1 cellular context compared by ENCODE assay signal in the genomic region with DNA sequence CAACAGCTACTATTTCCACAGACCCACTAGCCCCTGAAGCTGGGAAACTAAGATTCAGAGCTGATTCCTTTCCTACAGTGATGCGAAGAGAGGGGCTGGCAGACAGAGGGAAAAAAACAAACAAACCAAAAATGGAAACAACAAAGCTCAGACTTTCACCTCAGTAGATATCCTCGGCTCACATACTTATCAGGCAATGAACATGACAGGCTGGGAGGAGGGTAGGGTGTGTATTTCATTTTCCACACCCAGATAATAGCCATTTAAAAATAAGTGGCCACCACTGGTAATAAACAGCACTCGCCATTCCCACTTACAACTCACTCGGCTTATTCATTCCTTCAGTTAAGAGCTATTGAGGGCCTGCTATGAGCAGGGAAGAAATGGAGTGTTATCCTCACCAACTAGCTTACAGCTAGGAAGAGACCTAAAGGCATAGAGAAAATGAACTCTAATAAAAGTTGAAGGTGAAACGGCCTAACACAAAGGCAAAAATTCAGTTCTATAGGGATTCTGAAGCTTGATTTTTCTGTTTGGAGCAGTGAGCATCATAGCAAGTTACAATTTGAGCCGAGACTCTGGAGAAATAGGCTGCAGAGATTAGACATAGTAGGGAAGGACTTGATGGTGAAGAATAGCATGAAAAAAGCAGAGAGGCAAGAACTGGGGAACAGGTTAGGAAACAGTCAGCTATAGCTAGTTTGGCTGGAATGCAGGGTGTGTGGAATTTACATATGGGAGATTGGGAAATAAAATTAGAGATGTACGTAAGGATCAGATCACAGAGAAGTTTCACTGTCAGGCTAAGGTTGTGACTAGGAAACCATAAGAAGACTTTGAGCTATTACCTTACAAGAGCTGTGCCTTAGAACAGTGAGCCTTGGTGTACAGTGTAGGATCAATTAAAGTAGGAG.
TF ChIP-seq lines count a peak whose summit lies in the region.

No MANE protein-coding gene starts in this region.

TF ChIP-seq in HepG2, 621 proteins besides CTCF, POLR2A, EP300 and RAD21 (continued from another document and continues in another):
- TF ChIP-seq, protein P1, sequence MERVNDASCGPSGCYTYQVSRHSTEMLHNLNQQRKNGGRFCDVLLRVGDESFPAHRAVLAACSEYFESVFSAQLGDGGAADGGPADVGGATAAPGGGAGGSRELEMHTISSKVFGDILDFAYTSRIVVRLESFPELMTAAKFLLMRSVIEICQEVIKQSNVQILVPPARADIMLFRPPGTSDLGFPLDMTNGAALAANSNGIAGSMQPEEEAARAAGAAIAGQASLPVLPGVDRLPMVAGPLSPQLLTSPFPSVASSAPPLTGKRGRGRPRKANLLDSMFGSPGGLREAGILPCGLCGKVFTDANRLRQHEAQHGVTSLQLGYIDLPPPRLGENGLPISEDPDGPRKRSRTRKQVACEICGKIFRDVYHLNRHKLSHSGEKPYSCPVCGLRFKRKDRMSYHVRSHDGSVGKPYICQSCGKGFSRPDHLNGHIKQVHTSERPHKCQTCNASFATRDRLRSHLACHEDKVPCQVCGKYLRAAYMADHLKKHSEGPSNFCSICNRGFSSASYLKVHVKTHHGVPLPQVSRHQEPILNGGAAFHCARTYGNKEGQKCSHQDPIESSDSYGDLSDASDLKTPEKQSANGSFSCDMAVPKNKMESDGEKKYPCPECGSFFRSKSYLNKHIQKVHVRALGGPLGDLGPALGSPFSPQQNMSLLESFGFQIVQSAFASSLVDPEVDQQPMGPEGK (CRISPR knock-in tag; IDR thresholded peaks at IDR 0.05) = peak; percentile 47
- TF ChIP-seq ZMYM4 (CRISPR knock-in tag; IDR thresholded peaks at IDR 0.05) = peak; percentile 49; the same call in 1 of the 2 replicates
- TF ChIP-seq FOXA1 (IDR thresholded peaks at IDR 0.05) = no peak
- 0 out of 2 replicates have a peak, but pooled peaks have one; percentile 17 for TF ChIP-seq FOXA1 (CRISPR knock-in tag; IDR thresholded peaks at IDR 0.05)
- no peak for TF ChIP-seq ZNF615 (CRISPR knock-in tag; IDR thresholded peaks at IDR 0.05; ENCODE audit: borderline replicate concordance)
- TF ChIP-seq NCOA5 (CRISPR knock-in tag; IDR thresholded peaks at IDR 0.05) = no peak
- no peak for TF ChIP-seq EED (CRISPR knock-in tag; IDR thresholded peaks at IDR 0.05)
- no peak for TF ChIP-seq HNRNPUL1 (IDR thresholded peaks at IDR 0.05; ENCODE audit: low read depth, low read length)
- no peak for TF ChIP-seq ZNF460 (CRISPR knock-in tag; IDR thresholded peaks at IDR 0.05; ENCODE audit: borderline replicate concordance)
- TF ChIP-seq TBX2 (CRISPR knock-in tag; IDR thresholded peaks at IDR 0.05; ENCODE audit: borderline replicate concordance) = peak; percentile 52; the same call in 1 of the 2 replicates
- TF ChIP-seq FOXK1 (CRISPR knock-in tag; IDR thresholded peaks at IDR 0.05; ENCODE audit: borderline replicate concordance, low read depth) = no peak; the same call in 1 of the 2 replicates
- no peak; the same call in 1 of the 2 replicates for TF ChIP-seq ZBTB20 (CRISPR knock-in tag; IDR thresholded peaks at IDR 0.05; ENCODE audit: borderline replicate concordance, low read depth)
- TF ChIP-seq POGZ (CRISPR knock-in tag; IDR thresholded peaks at IDR 0.05) = peak; percentile 8; the same call in 1 of the 2 replicates
- TF ChIP-seq HDAC6 (IDR thresholded peaks at IDR 0.05; ENCODE audit: low read depth, low read length) = no peak
- no peak for TF ChIP-seq ATRX (CRISPR knock-in tag; IDR thresholded peaks at IDR 0.05; ENCODE audit: borderline replicate concordance)
- TF ChIP-seq U2AF2 (IDR thresholded peaks at IDR 0.05; ENCODE audit: low read depth, low read length) = no peak
- no peak for TF ChIP-seq ZMYM3 (CRISPR knock-in tag; IDR thresholded peaks at IDR 0.05)
- no peak for TF ChIP-seq ZNF678 (CRISPR knock-in tag; IDR thresholded peaks at IDR 0.05)
- TF ChIP-seq, protein P2, sequence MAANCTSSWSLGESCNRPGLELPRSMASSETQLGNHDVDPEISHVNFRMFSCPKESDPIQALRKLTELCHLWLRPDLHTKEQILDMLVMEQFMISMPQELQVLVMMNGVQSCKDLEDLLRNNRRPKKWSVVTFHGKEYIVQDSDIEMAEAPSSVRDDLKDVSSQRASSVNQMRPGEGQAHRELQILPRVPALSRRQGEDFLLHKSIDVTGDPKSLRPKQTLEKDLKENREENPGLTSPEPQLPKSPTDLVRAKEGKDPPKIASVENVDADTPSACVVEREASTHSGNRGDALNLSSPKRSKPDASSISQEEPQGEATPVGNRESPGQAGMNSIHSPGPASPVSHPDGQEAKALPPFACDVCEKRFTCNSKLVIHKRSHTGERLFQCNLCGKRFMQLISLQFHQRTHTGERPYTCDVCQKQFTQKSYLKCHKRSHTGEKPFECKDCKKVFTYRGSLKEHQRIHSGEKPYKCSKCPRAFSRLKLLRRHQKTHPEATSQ (CRISPR knock-in tag; IDR thresholded peaks at IDR 0.05; ENCODE audit: borderline replicate concordance) = no peak; the same call in 1 of the 2 replicates
- TF ChIP-seq, protein P3, sequence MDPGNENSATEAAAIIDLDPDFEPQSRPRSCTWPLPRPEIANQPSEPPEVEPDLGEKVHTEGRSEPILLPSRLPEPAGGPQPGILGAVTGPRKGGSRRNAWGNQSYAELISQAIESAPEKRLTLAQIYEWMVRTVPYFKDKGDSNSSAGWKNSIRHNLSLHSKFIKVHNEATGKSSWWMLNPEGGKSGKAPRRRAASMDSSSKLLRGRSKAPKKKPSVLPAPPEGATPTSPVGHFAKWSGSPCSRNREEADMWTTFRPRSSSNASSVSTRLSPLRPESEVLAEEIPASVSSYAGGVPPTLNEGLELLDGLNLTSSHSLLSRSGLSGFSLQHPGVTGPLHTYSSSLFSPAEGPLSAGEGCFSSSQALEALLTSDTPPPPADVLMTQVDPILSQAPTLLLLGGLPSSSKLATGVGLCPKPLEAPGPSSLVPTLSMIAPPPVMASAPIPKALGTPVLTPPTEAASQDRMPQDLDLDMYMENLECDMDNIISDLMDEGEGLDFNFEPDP (CRISPR knock-in tag; conservative IDR thresholded peaks at IDR 0.05) = 0 out of 2 replicates have a peak, but pooled peaks have one; percentile 82
- TF ChIP-seq GLI4 (CRISPR knock-in tag; IDR thresholded peaks at IDR 0.05; ENCODE audit: borderline replicate concordance) = no peak
- TF ChIP-seq LCORL (IDR thresholded peaks at IDR 0.05) = 0 out of 2 replicates have a peak, but pooled peaks have one; percentile 15
- TF ChIP-seq LCORL (CRISPR knock-in tag; IDR thresholded peaks at IDR 0.05) = peak; percentile 12; the same call in 1 of the 2 replicates
- TF ChIP-seq ZNF501 (CRISPR knock-in tag; IDR thresholded peaks at IDR 0.05) = no peak
- no peak for TF ChIP-seq ATM (IDR thresholded peaks at IDR 0.05; ENCODE audit: borderline replicate concordance)
- TF ChIP-seq KAT7 (CRISPR knock-in tag; IDR thresholded peaks at IDR 0.05; ENCODE audit: borderline replicate concordance) = peak; percentile 3; the same call in 1 of the 2 replicates
- TF ChIP-seq ZEB1 (IDR thresholded peaks at IDR 0.05; ENCODE audit: insufficient replicate concordance, low read depth) = peak; percentile 56
- TF ChIP-seq ZNF292 (CRISPR knock-in tag; IDR thresholded peaks at IDR 0.05; ENCODE audit: borderline replicate concordance, low read depth) = 0 out of 2 replicates have a peak, but pooled peaks have one; percentile 27
- TF ChIP-seq IKZF4 (CRISPR knock-in tag; IDR thresholded peaks at IDR 0.05; ENCODE audit: borderline replicate concordance, low read depth, not compliant biosample characterization) = no peak
- peak; percentile 43; the same call in 1 of the 2 replicates for TF ChIP-seq ZNF747 (CRISPR knock-in tag; IDR thresholded peaks at IDR 0.05; ENCODE audit: borderline replicate concordance)
- peak; percentile 57 for TF ChIP-seq XRCC5 (optimal IDR thresholded peaks at IDR 0.05; ENCODE audit: low read length)
- no peak for TF ChIP-seq MIER3 (CRISPR knock-in tag; IDR thresholded peaks at IDR 0.05; ENCODE audit: borderline replicate concordance)
- no peak for TF ChIP-seq ZSCAN20 (CRISPR knock-in tag; IDR thresholded peaks at IDR 0.05; ENCODE audit: borderline replicate concordance)
- TF ChIP-seq, protein P4, sequence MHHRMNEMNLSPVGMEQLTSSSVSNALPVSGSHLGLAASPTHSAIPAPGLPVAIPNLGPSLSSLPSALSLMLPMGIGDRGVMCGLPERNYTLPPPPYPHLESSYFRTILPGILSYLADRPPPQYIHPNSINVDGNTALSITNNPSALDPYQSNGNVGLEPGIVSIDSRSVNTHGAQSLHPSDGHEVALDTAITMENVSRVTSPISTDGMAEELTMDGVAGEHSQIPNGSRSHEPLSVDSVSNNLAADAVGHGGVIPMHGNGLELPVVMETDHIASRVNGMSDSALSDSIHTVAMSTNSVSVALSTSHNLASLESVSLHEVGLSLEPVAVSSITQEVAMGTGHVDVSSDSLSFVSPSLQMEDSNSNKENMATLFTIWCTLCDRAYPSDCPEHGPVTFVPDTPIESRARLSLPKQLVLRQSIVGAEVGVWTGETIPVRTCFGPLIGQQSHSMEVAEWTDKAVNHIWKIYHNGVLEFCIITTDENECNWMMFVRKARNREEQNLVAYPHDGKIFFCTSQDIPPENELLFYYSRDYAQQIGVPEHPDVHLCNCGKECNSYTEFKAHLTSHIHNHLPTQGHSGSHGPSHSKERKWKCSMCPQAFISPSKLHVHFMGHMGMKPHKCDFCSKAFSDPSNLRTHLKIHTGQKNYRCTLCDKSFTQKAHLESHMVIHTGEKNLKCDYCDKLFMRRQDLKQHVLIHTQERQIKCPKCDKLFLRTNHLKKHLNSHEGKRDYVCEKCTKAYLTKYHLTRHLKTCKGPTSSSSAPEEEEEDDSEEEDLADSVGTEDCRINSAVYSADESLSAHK (CRISPR knock-in tag; IDR thresholded peaks at IDR 0.05; ENCODE audit: borderline replicate concordance) = no peak
- TF ChIP-seq MIER2 (CRISPR knock-in tag; IDR thresholded peaks at IDR 0.05) = no peak; the same call in 1 of the 2 replicates
- TF ChIP-seq, protein P5, sequence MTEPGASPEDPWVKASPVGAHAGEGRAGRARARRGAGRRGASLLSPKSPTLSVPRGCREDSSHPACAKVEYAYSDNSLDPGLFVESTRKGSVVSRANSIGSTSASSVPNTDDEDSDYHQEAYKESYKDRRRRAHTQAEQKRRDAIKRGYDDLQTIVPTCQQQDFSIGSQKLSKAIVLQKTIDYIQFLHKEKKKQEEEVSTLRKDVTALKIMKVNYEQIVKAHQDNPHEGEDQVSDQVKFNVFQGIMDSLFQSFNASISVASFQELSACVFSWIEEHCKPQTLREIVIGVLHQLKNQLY (CRISPR knock-in tag; IDR thresholded peaks at IDR 0.05) = peak; percentile 45; the same call in 1 of the 2 replicates
- TF ChIP-seq MEF2D (CRISPR knock-in tag; IDR thresholded peaks at IDR 0.05) = peak; percentile 91; the same call in 1 of the 2 replicates
- no peak for TF ChIP-seq SMC3 (IDR thresholded peaks at IDR 0.05; ENCODE audit: low read length)
- TF ChIP-seq KLF12 (CRISPR knock-in tag; IDR thresholded peaks at IDR 0.05; ENCODE audit: borderline replicate concordance) = no peak
- TF ChIP-seq ESRRA (CRISPR knock-in tag; IDR thresholded peaks at IDR 0.05; ENCODE audit: low read depth) = no peak
- TF ChIP-seq POLR2G (IDR thresholded peaks at IDR 0.05; ENCODE audit: low read depth, low read length) = peak; percentile 77; the same call in 1 of the 2 replicates
- peak; percentile 46 for TF ChIP-seq PPARG (CRISPR knock-in tag; conservative IDR thresholded peaks at IDR 0.05)
- TF ChIP-seq, protein P6, sequence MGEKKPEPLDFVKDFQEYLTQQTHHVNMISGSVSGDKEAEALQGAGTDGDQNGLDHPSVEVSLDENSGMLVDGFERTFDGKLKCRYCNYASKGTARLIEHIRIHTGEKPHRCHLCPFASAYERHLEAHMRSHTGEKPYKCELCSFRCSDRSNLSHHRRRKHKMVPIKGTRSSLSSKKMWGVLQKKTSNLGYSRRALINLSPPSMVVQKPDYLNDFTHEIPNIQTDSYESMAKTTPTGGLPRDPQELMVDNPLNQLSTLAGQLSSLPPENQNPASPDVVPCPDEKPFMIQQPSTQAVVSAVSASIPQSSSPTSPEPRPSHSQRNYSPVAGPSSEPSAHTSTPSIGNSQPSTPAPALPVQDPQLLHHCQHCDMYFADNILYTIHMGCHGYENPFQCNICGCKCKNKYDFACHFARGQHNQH (CRISPR knock-in tag; IDR thresholded peaks at IDR 0.05) = 0 out of 2 replicates have a peak, but pooled peaks have one; percentile 28
- no peak for TF ChIP-seq SMAD3 (CRISPR knock-in tag; IDR thresholded peaks at IDR 0.05)
- TF ChIP-seq, protein P7, sequence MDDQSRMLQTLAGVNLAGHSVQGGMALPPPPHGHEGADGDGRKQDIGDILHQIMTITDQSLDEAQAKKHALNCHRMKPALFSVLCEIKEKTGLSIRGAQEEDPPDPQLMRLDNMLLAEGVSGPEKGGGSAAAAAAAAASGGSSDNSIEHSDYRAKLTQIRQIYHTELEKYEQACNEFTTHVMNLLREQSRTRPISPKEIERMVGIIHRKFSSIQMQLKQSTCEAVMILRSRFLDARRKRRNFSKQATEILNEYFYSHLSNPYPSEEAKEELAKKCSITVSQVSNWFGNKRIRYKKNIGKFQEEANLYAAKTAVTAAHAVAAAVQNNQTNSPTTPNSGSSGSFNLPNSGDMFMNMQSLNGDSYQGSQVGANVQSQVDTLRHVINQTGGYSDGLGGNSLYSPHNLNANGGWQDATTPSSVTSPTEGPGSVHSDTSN (CRISPR knock-in tag; IDR thresholded peaks at IDR 0.05; ENCODE audit: borderline replicate concordance) = no peak
- no peak for TF ChIP-seq ARHGAP35 (CRISPR knock-in tag; IDR thresholded peaks at IDR 0.05; ENCODE audit: borderline replicate concordance)
- TF ChIP-seq RARG (CRISPR knock-in tag; IDR thresholded peaks at IDR 0.05; ENCODE audit: low read depth) = no peak
- 0 out of 2 replicates have a peak, but pooled peaks have one; percentile 14 for TF ChIP-seq FOSL2 (CRISPR knock-in tag; IDR thresholded peaks at IDR 0.05)
